Comparison of ENCODE assay signal across 8 cellular contexts in genomic region chr4:121800961-121801714, GRCh38. TPM values are rescaled to one million over a fixed set of nuclear protein-coding genes. Genes with fewer than 3 reads are reported as not detected.
DNase-seq lines count a peak whose midpoint lies in the region; ATAC-seq and TF ChIP-seq lines count a peak whose summit lies in the region.

EXOSC9 (plus strand) TSS chr4:121801323; CDS start chr4:121801425, 102 bp downstream.

- DNase-seq in DMS153 treated with DMSO at 0.1 percent for 48 hours (lab: John Stamatoyannopoulos, UW; ENCODE audit: unreplicated experiment) (peak; percentile 78), KG1 (lab: John Stamatoyannopoulos, UW) (peak; percentile 81), Panc1 (ENCODE audit: low read depth, low spot score) (peak; percentile 68)
- peak; percentile 93 for DNase-seq in activated T-cell treated with anti-CD3 and anti-CD28 coated beads, Interleukin-2, amount 50 U/mL, for 4 hours
- peak; percentile 92 for DNase-seq in stimulated activated CD8-positive, alpha-beta memory T cell treated with anti-CD3 and anti-CD28 coated beads, Interleukin-7, amount 100 ng/mL, for 24 hours (ENCODE audit: low read depth)

- peaks cover 15% of the 10 kb centered on the region for H3K36me3 Mint-ChIP-seq in activated T-cell treated with anti-CD3 and anti-CD28 coated beads, Interleukin-2, amount 50 U/mL, for 4 hours (ENCODE audit: insufficient read depth)

- H3K4me1 ChIP-seq in Panc1 (ENCODE audit: control insufficient read depth, insufficient read depth, low read length) (no peaks in the 10 kb centered on the region; the same call in 1 of the 2 replicates), esophagus (ENCODE audit: control insufficient read depth in 2 of 2, insufficient read depth in 2 of 2, low read length in 1 of 2) (no peaks in the 10 kb centered on the region), muscle layer of colon (ENCODE audit: insufficient read depth, low read length) (peaks cover 14% of the 10 kb centered on the region)

- H3K4me3 ChIP-seq in Panc1 (ENCODE audit: low read depth in 2 of 2, low read length in 2 of 2) (peak within 1 kb of the TSS; percentile 71 to 84), esophagus (ENCODE audit: low read depth in 1 of 2, low read length in 2 of 2) (peak within 1 kb of the TSS; percentile 96 to 99), muscle layer of colon (ENCODE audit: low read depth in 1 of 2, low read length in 2 of 2) (peak within 1 kb of the TSS; percentile 76 to 100)

- TF ChIP-seq CTCF in Panc1 (IDR thresholded peaks at IDR 0.05) = no peak

- CTCF ChIA-PET in Panc1 (lab: Charles Lee) = interaction anchor here (0.6 kb wide), 1 partner anchor 110 kb away, joined by 5 read pairs; no protein-coding TSS in a partner anchor

- ATAC-seq in GM21717 (IDR thresholded peaks at IDR 0.05; ENCODE audit: unreplicated experiment) = peak; percentile 85
- peak; percentile 95 for ATAC-seq in Panc1
- peak; percentile 78 for ATAC-seq in activated T-cell treated with anti-CD3 and anti-CD28 coated beads, Interleukin-2, amount 50 U/mL, for 4 hours

- H3K9me3 Mint-ChIP-seq in activated T-cell treated with anti-CD3 and anti-CD28 coated beads, Interleukin-2, amount 50 U/mL, for 4 hours = no peaks in the 10 kb centered on the region

- H3K9me3 ChIP-seq in Panc1 (ENCODE audit: control insufficient read depth, insufficient read depth, low read depth, low read length) (no peaks in the 10 kb centered on the region), esophagus (ENCODE audit: control insufficient read depth in 2 of 2, insufficient read depth in 1 of 2, low read depth in 1 of 2, low read length in 1 of 2) (no peaks in the 10 kb centered on the region), muscle layer of colon (ENCODE audit: low read length) (no peaks in the 10 kb centered on the region)

- H3K4me3 Mint-ChIP-seq in activated T-cell treated with anti-CD3 and anti-CD28 coated beads, Interleukin-2, amount 50 U/mL, for 4 hours = peak within 1 kb of the TSS; percentile 92

- POLR2A ChIA-PET in Panc1 (lab: Charles Lee) = interaction anchor here (0.8 kb wide), 1 partner anchor 15 kb away, joined by 4 read pairs; no protein-coding TSS in a partner anchor

- WGBS in esophagus, 2 donors = 0 to 1% methylated on average over 48 of the region's 48 CpGs

- no TSS peak for BruUV-seq in Panc1 (replicated peaks; lab: Mats Ljungman, UMichigan)

- H3K27ac ChIP-seq in Panc1 (ENCODE audit: low read length) (peak within 1 kb of the TSS; percentile 98), esophagus (ENCODE audit: low read depth in 2 of 2, low read length in 1 of 2) (peak within 1 kb of the TSS; percentile 84 to 95), muscle layer of colon (ENCODE audit: low read depth, low read length) (peak within 1 kb of the TSS; percentile 96)

- intact Hi-C loops in Panc1 (cut with micrococcal nuclease; ENCODE audit: unreplicated experiment) = no loop called here

- in situ Hi-C loops in Panc1 (cut with HindIII; ENCODE audit: low pct_unique_long_range_greater_than_20kb, low sequenced_read_pairs) = no loop called here

- no peaks in the 10 kb centered on the region for H3K27me3 Mint-ChIP-seq in activated T-cell treated with anti-CD3 and anti-CD28 coated beads, Interleukin-2, amount 50 U/mL, for 4 hours (ENCODE audit: low read depth)

- peaks cover 42% of the 10 kb centered on the region for H3K4me1 Mint-ChIP-seq in activated T-cell treated with anti-CD3 and anti-CD28 coated beads, Interleukin-2, amount 50 U/mL, for 4 hours (ENCODE audit: low read depth)

- H3K9ac ChIP-seq in muscle layer of colon (ENCODE audit: low read length) = peak within 1 kb of the TSS; percentile 99

- H3K27me3 ChIP-seq in Panc1 (ENCODE audit: control insufficient read depth, insufficient read depth, low read length) (no peaks in the 10 kb centered on the region), esophagus (ENCODE audit: control insufficient read depth in 1 of 2, insufficient read depth in 2 of 2, low read length in 2 of 2) (no peaks in the 10 kb centered on the region), muscle layer of colon (ENCODE audit: control insufficient read depth in 1 of 2, insufficient read depth in 2 of 2, low read length in 2 of 2) (no peaks in the 10 kb centered on the region)

- H3K36me3 ChIP-seq in Panc1 (ENCODE audit: control insufficient read depth, insufficient read depth, low read length) (peaks cover 12% of the 10 kb centered on the region), esophagus (ENCODE audit: control insufficient read depth in 2 of 2, insufficient read depth in 2 of 2, low read length in 1 of 2) (peaks cover 0 to 2% of the 10 kb centered on the region in 2 donors), muscle layer of colon (ENCODE audit: insufficient read depth, low read length) (peaks cover 28% of the 10 kb centered on the region)

RNA-seq across cellular contexts. Expression of gene EXOSC9, which starts in this region (rescaled TPM):
- 19.3 TPM for total RNA-seq in Panc1 (2021; ENCODE audit: unreplicated experiment)
- 14.1 TPM for polyA plus RNA-seq in Panc1 (2012; ENCODE audit: insufficient read length)
- total RNA-seq in activated T-cell treated with anti-CD3 and anti-CD28 coated beads, Interleukin-2, amount 50 U/mL, for 4 hours = 10 to 100 TPM; 78.1 to 80.9 (median 80.7) TPM
- polyA plus RNA-seq in esophagus = 10 to 100 TPM; 16.3 to 18.9 TPM

Comparison
In these comparisons a context has a peak if more than half of its experiments do, and no peak if none do; other contexts are left out.
1. Peak in every context shown above with its lines: DNase-seq, ATAC-seq, H3K4me3 ChIP-seq and H3K27ac ChIP-seq.